In genomic region chr3:184176377-184177330, GRCh38 we compare ENCODE assay signal across 8 cellular contexts. TPM values are rescaled to one million over a fixed set of nuclear protein-coding genes. Genes with fewer than 3 reads are reported as not detected.
DNase-seq lines count a peak whose midpoint lies in the region; ATAC-seq, FAIRE-seq and TF ChIP-seq lines count a peak whose summit lies in the region.

No MANE protein-coding gene starts in this region.

- no peaks in the 10 kb centered on the region for H3K9me3 Mint-ChIP-seq in naive B cell

- H3K27me3 Mint-ChIP-seq in naive B cell, result no peaks in the 10 kb centered on the region

- no peaks in the 10 kb centered on the region for H3K27me3 ChIP-seq in BJ (ENCODE audit: control insufficient read depth, insufficient read depth, low read length)

- no peak for FAIRE-seq in GM12892 (lab: Jason Lieb, UNC)

- peak overlapping the region; percentile 92 for H3K4me3 ChIP-seq in BJ (ENCODE audit: low read depth, low read length)

- H3K36me3 ChIP-seq in BJ (ENCODE audit: control insufficient read depth, insufficient read depth, low read length), result peaks cover 40% of the 10 kb centered on the region

- DNase-seq in BJ (ENCODE audit: low read depth), result peak; percentile 68
- peak; percentile 84 for DNase-seq in HS-5 (ENCODE audit: low read depth)
- DNase-seq in UCSD-AML1 (lab: John Stamatoyannopoulos, UW; ENCODE audit: unreplicated experiment), result peak; percentile 49
- peak; percentile 91 for DNase-seq in fibroblast of gingiva (ENCODE audit: low read depth)
- no peak for DNase-seq in naive B cell
- DNase-seq in GM12892 (ENCODE audit: insufficient read length), result no peak

- CTCF ChIA-PET in BJ (lab: Yijun Ruan, JAX), result interaction anchor here (0.6 to 1.3 kb wide), 5 partner anchors 9 to 281 kb away, joined by 3 to 4 read pairs (median 3); partner anchors contain the start of gene ABCF3

- POLR2A ChIA-PET in BJ (lab: Charles Lee), result interaction anchor here (0.6 to 1.9 kb wide), 5 partner anchors 8 to 42 kb away, joined by 4 to 20 read pairs (median 12); partner anchors contain the start of genes ABCF3 and EIF2B5

- peaks cover 0 to 11% of the 10 kb centered on the region in 2 donors for H3K36me3 Mint-ChIP-seq in naive B cell

- H3K27ac Mint-ChIP-seq in naive B cell, result no peak overlapping the region

- peaks cover 22 to 41% (median 37%) of the 10 kb centered on the region in 3 donors for H3K4me1 Mint-ChIP-seq in naive B cell

- no peak for TF ChIP-seq CTCF in BJ (IDR thresholded peaks at IDR 0.05; ENCODE audit: insufficient read depth, low read depth, low read length)

- no peak for TF ChIP-seq POLR2A in GM12892 (IDR thresholded peaks at IDR 0.05; ENCODE audit: low read depth, low read length)

- ATAC-seq in naive B cell (ENCODE audit: low read depth in 2 of 2) (no peak), GM18907 (IDR thresholded peaks at IDR 0.05; ENCODE audit: unreplicated experiment) (no peak), GM21723 (IDR thresholded peaks at IDR 0.05; ENCODE audit: unreplicated experiment) (no peak)

- H3K4me3 Mint-ChIP-seq in naive B cell, result peak overlapping the region; percentile 52 to 99 (median 95)

RNA-seq across cellular contexts. Expression of gene AP2M1, which starts 2.0 kb away (rescaled TPM):
- 1,059 and 1,761 TPM in 2 replicates for polyA plus RNA-seq in BJ (2011; rRNA removed)
- 473 and 533 TPM in 2 replicates for polyA minus RNA-seq in BJ (2011; rRNA and poly(A)+ RNA removed)
- polyA plus RNA-seq in naive B cell (ENCODE audit: low read depth in 6 of 6), result 100 to 1,000 TPM; 214 to 318 (median 245) TPM
- polyA plus RNA-seq in GM12892 (2012; ENCODE audit: missing spikeins), result 157 TPM

RNA-seq across cellular contexts. Expression of gene ABCF3, which starts 9.3 kb away (rescaled TPM):
- polyA plus RNA-seq in BJ (2011; rRNA removed) (65.2 and 82.8 TPM in 2 replicates), naive B cell (ENCODE audit: low read depth in 6 of 6) (10 to 100 TPM; 24.6 to 45.7 (median 30.0) TPM)
- 86.4 and 125 TPM in 2 replicates for polyA minus RNA-seq in BJ (2011; rRNA and poly(A)+ RNA removed)
- 30.3 TPM for polyA plus RNA-seq in GM12892 (2012; ENCODE audit: missing spikeins)

RNA-seq across cellular contexts. Expression of gene DVL3, which starts 21.5 kb away (rescaled TPM):
- 24.4 and 33.9 TPM in 2 replicates for polyA plus RNA-seq in BJ (2011; rRNA removed)
- 52.9 and 59.4 TPM in 2 replicates for polyA minus RNA-seq in BJ (2011; rRNA and poly(A)+ RNA removed)
- polyA plus RNA-seq in naive B cell (ENCODE audit: low read depth in 6 of 6), result 10 to 100 TPM in 4 of 6 donors, 1 to 10 TPM in 2; 4.6 to 17.3 (median 12.1) TPM
- polyA plus RNA-seq in GM12892 (2012; ENCODE audit: missing spikeins), result 14.3 TPM

RNA-seq across cellular contexts. Expression of gene EIF2B5, which starts 41.5 kb away (rescaled TPM):
- polyA plus RNA-seq in BJ (2011; rRNA removed) (31.0 and 32.9 TPM in 2 replicates), naive B cell (ENCODE audit: low read depth in 6 of 6) (10 to 100 TPM; 31.5 to 54.4 (median 37.7) TPM)
- 21.1 and 26.6 TPM in 2 replicates for polyA minus RNA-seq in BJ (2011; rRNA and poly(A)+ RNA removed)
- polyA plus RNA-seq in GM12892 (2012; ENCODE audit: missing spikeins), result 33.8 TPM

RNA-seq across cellular contexts. Expression of gene VWA5B2, which starts 52.7 kb away (rescaled TPM):
- polyA plus RNA-seq in BJ (2011; rRNA removed) (not detected in 2 replicates), naive B cell (ENCODE audit: low read depth in 6 of 6) (not detected)
- polyA minus RNA-seq in BJ (2011; rRNA and poly(A)+ RNA removed), result not detected in 2 replicates
- not detected for polyA plus RNA-seq in GM12892 (2012; ENCODE audit: missing spikeins)

Comparison
In these comparisons a context has a peak if more than half of its experiments do, and no peak if none do; other contexts are left out.
1. DNase-seq: peak in BJ (single experiment), HS-5 (single experiment), UCSD-AML1 (single experiment) and fibroblast of gingiva (single experiment); none in naive B cell (single experiment) and GM12892 (single experiment).